In genomic region chr9:130901498-130902203, GRCh38 we compare ENCODE assay signal across 1 cellular context.
TF ChIP-seq lines count a peak whose summit lies in the region.

No MANE protein-coding gene starts in this region.

TF ChIP-seq in HepG2, 621 proteins besides CTCF, POLR2A, EP300 and RAD21:
- TF ChIP-seq DR1 (CRISPR knock-in tag; IDR thresholded peaks at IDR 0.05) (no peak), ZNF790 (CRISPR knock-in tag; IDR thresholded peaks at IDR 0.05; ENCODE audit: borderline replicate concordance) (no peak), ZNF740 (CRISPR knock-in tag; IDR thresholded peaks at IDR 0.05) (no peak), TSC22D2 (CRISPR knock-in tag; IDR thresholded peaks at IDR 0.05; ENCODE audit: borderline replicate concordance) (no peak), CEBPB (IDR thresholded peaks at IDR 0.05; ENCODE audit: borderline replicate concordance, low read depth, low read length) (no peak), DPF2 (CRISPR knock-in tag; IDR thresholded peaks at IDR 0.05; ENCODE audit: borderline replicate concordance, low read depth) (no peak), NKX3-1 (CRISPR knock-in tag; IDR thresholded peaks at IDR 0.05) (no peak), BCL3 (CRISPR knock-in tag; IDR thresholded peaks at IDR 0.05) (no peak), NR2C2 (CRISPR knock-in tag; IDR thresholded peaks at IDR 0.05; ENCODE audit: borderline replicate concordance) (no peak), HMGXB4 (CRISPR knock-in tag; IDR thresholded peaks at IDR 0.05; ENCODE audit: borderline replicate concordance in 1 of 2, low read depth in 1 of 2) (no peak), XRCC5 (optimal IDR thresholded peaks at IDR 0.05; ENCODE audit: low read length) (no peak), ZFY (CRISPR knock-in tag; IDR thresholded peaks at IDR 0.05) (no peak), ZBTB1 (CRISPR knock-in tag; IDR thresholded peaks at IDR 0.05; ENCODE audit: borderline replicate concordance) (no peak), ZNF547 (CRISPR knock-in tag; IDR thresholded peaks at IDR 0.05) (no peak), NR3C1 (CRISPR knock-in tag; IDR thresholded peaks at IDR 0.05) (no peak), NCOR1 (IDR thresholded peaks at IDR 0.05; ENCODE audit: borderline replicate concordance, low read length) (no peak), NFIB (CRISPR knock-in tag; IDR thresholded peaks at IDR 0.05; ENCODE audit: borderline replicate concordance) (no peak), ZNF703 (CRISPR knock-in tag; IDR thresholded peaks at IDR 0.05; ENCODE audit: borderline replicate concordance) (no peak), ZGPAT (CRISPR knock-in tag; IDR thresholded peaks at IDR 0.05) (no peak), ZBTB14 (CRISPR knock-in tag; IDR thresholded peaks at IDR 0.05) (no peak)
